ENCODE assay signal across 1 cellular context in genomic region chr10:125605167-125605566, GRCh38.
TF ChIP-seq lines count a peak whose summit lies in the region.

No MANE protein-coding gene starts in this region.

TF ChIP-seq in K562, 482 proteins besides CTCF, POLR2A, EP300 and RAD21 (continued from another document and continues in another):
- no peak for TF ChIP-seq ZNF830 (CRISPR knock-in tag; IDR thresholded peaks at IDR 0.05)
- no peak for TF ChIP-seq PTBP1 (IDR thresholded peaks at IDR 0.05; ENCODE audit: low read depth, low read length)
- TF ChIP-seq KLF16 (IDR thresholded peaks at IDR 0.05), result peak; percentile 97
- no peak for TF ChIP-seq KAT7 (CRISPR knock-in tag; IDR thresholded peaks at IDR 0.05; ENCODE audit: borderline replicate concordance)
- TF ChIP-seq FOXJ2 (tag; IDR thresholded peaks at IDR 0.05), result no peak
- TF ChIP-seq ZNF134 (CRISPR knock-in tag; conservative IDR thresholded peaks at IDR 0.05), result no peak
- no peak for TF ChIP-seq ILK (tag; IDR thresholded peaks at IDR 0.05; ENCODE audit: borderline replicate concordance, low read depth)
- TF ChIP-seq CC2D1A (IDR thresholded peaks at IDR 0.05), result no peak; the same call in none of the 2 replicates
- TF ChIP-seq SMARCB1 (IDR thresholded peaks at IDR 0.05; ENCODE audit: insufficient read length, low read depth), result no peak
- TF ChIP-seq CLOCK (CRISPR knock-in tag; IDR thresholded peaks at IDR 0.05; ENCODE audit: borderline replicate concordance), result no peak
- no peak for TF ChIP-seq NUFIP1 (IDR thresholded peaks at IDR 0.05; ENCODE audit: partially characterized antibody)
- TF ChIP-seq BRCA1 (IDR thresholded peaks at IDR 0.05), result no peak
- no peak for TF ChIP-seq BRCA1 (CRISPR knock-in tag; IDR thresholded peaks at IDR 0.05)
- TF ChIP-seq TCF15 (CRISPR knock-in tag; IDR thresholded peaks at IDR 0.05), result no peak
- TF ChIP-seq FOS (IDR thresholded peaks at IDR 0.05; ENCODE audit: extremely low read depth, insufficient read length), result no peak
- TF ChIP-seq THRAP3 (IDR thresholded peaks at IDR 0.05; ENCODE audit: borderline replicate concordance), result no peak
- TF ChIP-seq STAT5A (IDR thresholded peaks at IDR 0.05; ENCODE audit: borderline replicate concordance, low read length), result peak; percentile 98
- TF ChIP-seq PTRF (tag; IDR thresholded peaks at IDR 0.05), result no peak
- no peak for TF ChIP-seq ZBTB34 (CRISPR knock-in tag; IDR thresholded peaks at IDR 0.05)
- no peak for TF ChIP-seq ZNF444 (CRISPR knock-in tag; IDR thresholded peaks at IDR 0.05)
- TF ChIP-seq ZNF146 (CRISPR knock-in tag; IDR thresholded peaks at IDR 0.05; ENCODE audit: unreplicated experiment), result no peak
- peak; percentile 87 for TF ChIP-seq MAX (CRISPR knock-in tag; IDR thresholded peaks at IDR 0.05)
- TF ChIP-seq GTF3C2 (IDR thresholded peaks at IDR 0.05; ENCODE audit: borderline replicate concordance, extremely low read depth, insufficient read length), result no peak
- TF ChIP-seq MEF2D (tag; conservative IDR thresholded peaks at IDR 0.05; ENCODE audit: low read depth), result 0 out of 2 replicates have a peak, but pooled peaks have one; percentile 38
- no peak for TF ChIP-seq TEAD2 (tag; IDR thresholded peaks at IDR 0.05)
- no peak for TF ChIP-seq ZKSCAN3 (CRISPR knock-in tag; IDR thresholded peaks at IDR 0.05)
- no peak for TF ChIP-seq ZNF436 (CRISPR knock-in tag; IDR thresholded peaks at IDR 0.05)
- TF ChIP-seq ELF2 (CRISPR knock-in tag; IDR thresholded peaks at IDR 0.05), result no peak
- no peak for TF ChIP-seq CSDE1 (IDR thresholded peaks at IDR 0.05)
- TF ChIP-seq BCLAF1 (IDR thresholded peaks at IDR 0.05; ENCODE audit: borderline replicate concordance in 1 of 2, control insufficient read depth in 1 of 2, low read depth in 2 of 2, low read length in 1 of 2), result no peak
- no peak for TF ChIP-seq GATAD2A (IDR thresholded peaks at IDR 0.05)
- TF ChIP-seq EHMT2 (IDR thresholded peaks at IDR 0.05), result no peak
- TF ChIP-seq TBP (optimal IDR thresholded peaks at IDR 0.05; ENCODE audit: low read depth, low read length), result no peak
- no peak for TF ChIP-seq ZNF174 (CRISPR knock-in tag; IDR thresholded peaks at IDR 0.05)
- TF ChIP-seq BRD4 (IDR thresholded peaks at IDR 0.05), result no peak
- no peak for TF ChIP-seq ATF2 (CRISPR knock-in tag; IDR thresholded peaks at IDR 0.05)
- no peak for TF ChIP-seq REST (CRISPR knock-in tag; IDR thresholded peaks at IDR 0.05; ENCODE audit: low read depth)
- no peak for TF ChIP-seq NKRF (IDR thresholded peaks at IDR 0.05; ENCODE audit: borderline replicate concordance)
- TF ChIP-seq HDAC6 (IDR thresholded peaks at IDR 0.05; ENCODE audit: low read depth, low read length), result no peak
- no peak for TF ChIP-seq ZNF717 (CRISPR knock-in tag; IDR thresholded peaks at IDR 0.05)
- no peak for TF ChIP-seq ZNF277 (CRISPR knock-in tag; IDR thresholded peaks at IDR 0.05; ENCODE audit: borderline replicate concordance)
- TF ChIP-seq HLTF (IDR thresholded peaks at IDR 0.05), result no peak
- TF ChIP-seq PREB (CRISPR knock-in tag; IDR thresholded peaks at IDR 0.05), result no peak
- no peak for TF ChIP-seq SETDB1 (IDR thresholded peaks at IDR 0.05; ENCODE audit: low read length)
- no peak for TF ChIP-seq EZH2 (IDR thresholded peaks at IDR 0.05; ENCODE audit: borderline replicate concordance, low read depth, low read length)
- no peak for TF ChIP-seq SNRNP70 (optimal IDR thresholded peaks at IDR 0.05; ENCODE audit: low read depth, low read length)
- TF ChIP-seq SP2 (IDR thresholded peaks at IDR 0.05; ENCODE audit: extremely low read depth, low read depth, low read length, poor library complexity, severe bottlenecking), result no peak
